In genomic region chr12:546920-547845, GRCh38 we compare ENCODE assay signal across 8 cellular contexts.
A peak's percentile ranks its signal among the peaks of the same experiment; 100 is the strongest.
DNase-seq lines count a peak whose midpoint lies in the region; ATAC-seq and TF ChIP-seq lines count a peak whose summit lies in the region.

No MANE protein-coding gene starts in this region.

- H2AFZ ChIP-seq in ACC112 (ENCODE audit: low read length, unreplicated experiment) = no peak overlapping the region

- H3K27me3 ChIP-seq in ACC112 (ENCODE audit: insufficient read depth, low read length) = peaks cover 33% of the 10 kb centered on the region
- peaks cover 0 to under 1% (median 0%) of the 10 kb centered on the region in 4 donors for H3K27me3 ChIP-seq in liver (ENCODE audit: control insufficient read depth in 4 of 4, insufficient read depth in 4 of 4, low read length in 3 of 4)

- H3K27ac ChIP-seq in ACC112 (ENCODE audit: low read depth, low read length) (no peak overlapping the region), liver (ENCODE audit: low read depth in 1 of 2, low read length in 2 of 2) (no peak overlapping the region)

- peak; percentile 22 for DNase-seq in NCI-H2107 treated with DMSO at 0.1 percent for 48 hours (lab: John Stamatoyannopoulos, UW; ENCODE audit: unreplicated experiment)
- DNase-seq in activated CD4-positive, alpha-beta T cell treated with anti-CD3 and anti-CD28 coated beads for 24 hours (ENCODE audit: low read depth in 2 of 2) = peak; percentile 45 to 70
- peak; percentile 75 for DNase-seq in cerebellum (ENCODE audit: low spot score)
- peak; percentile 42 to 63 (median 51) for DNase-seq in stimulated activated CD4-positive, alpha-beta T cell treated with anti-CD3 and anti-CD28 coated beads, TNF-alpha, amount 100 ng/mL, for 4 hours (ENCODE audit: low read depth in 3 of 3)

- H3K4me1 ChIP-seq in ACC112 (ENCODE audit: control insufficient read depth, insufficient read depth, low read length, unreplicated experiment) (no peaks in the 10 kb centered on the region), liver (ENCODE audit: control insufficient read depth in 4 of 4, insufficient read depth in 4 of 4, low read length in 3 of 4) (peaks cover 0 to 6% (median 3%) of the 10 kb centered on the region in 4 donors)

- H3K9ac ChIP-seq in liver (ENCODE audit: low read depth in 1 of 2, low read length in 2 of 2) = no peak overlapping the region

- peak; percentile 97 for TF ChIP-seq CTCF in liver (IDR thresholded peaks at IDR 0.05; ENCODE audit: low read depth, low read length, missing input control)

- 0 out of 2 replicates have a peak overlapping the region, but pooled peaks have one; percentile 40 for H3K4me3 ChIP-seq in ACC112 (ENCODE audit: low read depth, low read length)
- no peak overlapping the region for H3K4me3 ChIP-seq in liver (ENCODE audit: low read depth in 1 of 3, low read length in 3 of 3)

- H3K9me3 ChIP-seq in liver (ENCODE audit: control insufficient read depth in 4 of 4, low read length in 3 of 4) = no peaks in the 10 kb centered on the region

- H3K79me2 ChIP-seq in ACC112 (ENCODE audit: control insufficient read depth, insufficient read depth, low read length, unreplicated experiment) = no peaks in the 10 kb centered on the region

- WGBS in liver = 28% methylated on average over 44 of the region's 44 CpGs

- peak; percentile 97 to 99 for TF ChIP-seq RAD21 in liver (IDR thresholded peaks at IDR 0.05)

- ATAC-seq in GM18498 (IDR thresholded peaks at IDR 0.05; ENCODE audit: unreplicated experiment) (peak; percentile 48), HG02840 (IDR thresholded peaks at IDR 0.05; ENCODE audit: low FRiP score, unreplicated experiment) (no peak)

- H3K36me3 ChIP-seq in ACC112 (ENCODE audit: insufficient read depth, low read length) (no peaks in the 10 kb centered on the region), liver (ENCODE audit: control insufficient read depth in 4 of 4, insufficient read depth in 3 of 4, low read depth in 1 of 4, low read length in 3 of 4) (no peaks in the 10 kb centered on the region)

TF ChIP-seq in liver, 16 proteins besides CTCF, POLR2A, EP300 and RAD21:
- TF ChIP-seq TAF1 (conservative IDR thresholded peaks at IDR 0.05) (no peak), MAX (IDR thresholded peaks at IDR 0.05) (no peak), HNF4A (conservative IDR thresholded peaks at IDR 0.05) (no peak), SP1 (IDR thresholded peaks at IDR 0.05) (no peak), GABPA (IDR thresholded peaks at IDR 0.05 in 1 of 2, conservative IDR thresholded peaks at IDR 0.05 in 1 of 2) (no peak), ZBTB33 (IDR thresholded peaks at IDR 0.05) (no peak), RXRA (IDR thresholded peaks at IDR 0.05) (peak in 1 of 2 donors; percentile 7), NR2F2 (IDR thresholded peaks at IDR 0.05) (no peak), REST (IDR thresholded peaks at IDR 0.05) (no peak), YY1 (IDR thresholded peaks at IDR 0.05) (peak; percentile 66), FOXA2 (IDR thresholded peaks at IDR 0.05) (no peak)

Comparison
In these comparisons a context has a peak if more than half of its experiments do, and no peak if none do; other contexts are left out.
1. DNase-seq: peak in every context shown above with its lines; median percentile 75 in cerebellum; 58 in activated CD4-positive, alpha-beta T cell treated with anti-CD3 and anti-CD28 coated beads for 24 hours; 51 in stimulated activated CD4-positive, alpha-beta T cell treated with anti-CD3 and anti-CD28 coated beads, TNF-alpha, amount 100 ng/mL, for 4 hours; 22 in NCI-H2107 treated with DMSO at 0.1 percent for 48 hours.